Comparison of ENCODE assay signal across 21 cellular contexts in the genomic region with DNA sequence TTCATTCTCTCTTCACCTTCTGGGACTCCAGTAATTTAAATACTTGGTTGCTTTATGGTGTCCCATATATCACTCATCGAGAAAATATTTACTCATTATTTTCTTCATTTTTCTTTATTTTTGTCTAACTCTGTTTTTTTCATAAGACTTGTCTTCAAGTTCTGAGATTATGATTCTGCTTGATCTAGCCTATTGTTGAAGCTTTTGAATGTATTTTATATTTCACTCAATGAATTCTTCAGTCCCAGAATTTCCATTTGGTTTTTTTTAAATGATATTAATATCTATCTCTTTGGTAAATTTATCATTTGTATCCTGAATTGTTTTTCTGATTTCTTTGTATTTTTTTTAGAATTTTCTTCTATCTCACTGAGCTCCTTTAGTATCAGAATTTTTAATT.
"Had no signal": no experiment of that assay in that cellular context is flagged by ENCODE, and none has a peak within 500 bp of the region (broad histone marks: within the 10 kb centered on the region; RNA-seq: fewer than 3 reads in every experiment).

No MANE protein-coding gene starts in this region.

- H3K27ac ChIP-seq: KMS-11, RWPE1 had no signal

- H3K9me2 ChIP-seq: SK-N-SH had no signal

- H3K9ac ChIP-seq: KMS-11, SK-N-SH had no signal

- FAIRE-seq: HepG2 had no signal

- H3K4me2 ChIP-seq: KMS-11, SK-N-SH had no signal

- ATAC-seq: HepG2, Panc1, PC-3 had no signal

- DNase-seq: IMR-90, MM.1S, NCI-H1092 treated with DMSO at 0.1 percent for 48 hours, NCI-H1436, NCI-H187, NCI-H2029, NCI-H2081 treated with DMSO at 0.1 percent for 48 hours, NCI-H2171, NCI-H345, NCI-H446 treated with DMSO at 0.1 percent for 48 hours, NCI-H510A treated with DMSO at 0.1 percent for 48 hours, NCI-H526, NCI-H82, PC-3, SHP77, SK-N-SH, T-helper 1 cell had no signal
